13 cellular contexts compared by ENCODE assay signal in the genomic region with DNA sequence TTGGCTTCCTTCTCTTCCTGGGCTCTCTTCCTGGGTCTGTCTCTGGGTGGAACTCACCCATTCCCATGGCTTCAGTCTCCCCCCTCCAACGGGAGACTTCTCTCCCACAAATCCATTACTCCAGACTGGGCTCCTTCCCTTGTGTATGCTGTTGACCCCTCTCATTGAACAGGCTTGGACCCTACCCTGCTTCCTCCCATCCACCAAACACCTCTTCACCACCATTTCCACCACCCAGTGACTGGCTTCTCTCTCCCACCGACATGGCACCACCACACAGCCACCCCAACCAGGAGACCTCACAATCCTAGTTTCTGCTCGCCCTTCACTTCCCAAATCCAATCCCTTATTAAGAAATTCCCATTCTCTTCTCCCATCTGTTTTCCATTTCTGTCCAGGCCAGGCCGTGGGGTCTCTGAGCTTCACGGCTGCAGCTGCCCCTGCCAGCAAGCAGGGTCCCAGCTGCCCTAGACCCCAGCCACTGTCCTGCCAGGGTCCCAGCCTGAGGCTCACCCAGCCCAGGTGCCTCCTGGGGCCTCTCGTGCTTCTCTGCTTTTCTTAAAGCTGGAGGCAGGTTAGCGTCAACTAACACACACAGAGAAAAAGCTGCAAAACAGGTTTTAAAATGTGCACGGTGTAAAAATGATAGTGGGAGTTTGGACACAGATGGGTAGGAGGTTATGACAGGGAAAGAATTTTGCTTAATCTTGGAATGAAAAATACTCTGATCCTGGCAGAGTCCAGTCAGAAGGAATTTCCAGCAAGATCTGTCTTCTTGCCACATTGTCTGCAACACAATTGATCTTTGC.
A peak's percentile ranks its signal among the peaks of the same experiment; 100 is the strongest.
DNase-seq lines count a peak whose midpoint lies in the region; ATAC-seq and TF ChIP-seq lines count a peak whose summit lies in the region.
"Had no signal": no experiment of that assay in that cellular context is flagged by ENCODE, and none has a peak within 500 bp of the region (broad histone marks: within the 10 kb centered on the region; RNA-seq: fewer than 3 reads in every experiment).

No MANE protein-coding gene starts in this region.

- no peaks in the 10 kb centered on the region for H3K36me3 Mint-ChIP-seq in brain

- H3K9me3 ChIP-seq in aorta (ENCODE audit: control insufficient read depth, low read length) (no peaks in the 10 kb centered on the region), SJCRH30 (replicated peaks) (no peaks in the 10 kb centered on the region)
- H3K9me3 ChIP-seq: left lung, neutrophil had no signal

- H3K4me3 ChIP-seq in aorta (ENCODE audit: low read length in 2 of 2) (no peak overlapping the region), SJCRH30 (no peak overlapping the region)
- H3K4me3 ChIP-seq: GM12878, left lung had no signal

- H3K27ac Mint-ChIP-seq in brain, result peak overlapping the region in 4 of 5 experiments; percentile 49 to 86 (median 68)

- 86 to 87% methylated on average over 8 of the region's 8 CpGs for WGBS in aorta, 2 donors

- no peaks in the 10 kb centered on the region for H3K4me1 ChIP-seq in aorta (ENCODE audit: control insufficient read depth in 1 of 2, insufficient read depth in 2 of 2, low read length in 2 of 2)
- peaks cover 43% of the 10 kb centered on the region for H3K4me1 ChIP-seq in SJCRH30

- H3K27ac ChIP-seq in aorta (ENCODE audit: low read depth in 1 of 2, low read length in 2 of 2), result no peak overlapping the region
- no peak overlapping the region for H3K27ac ChIP-seq in SJCRH30
- H3K27ac ChIP-seq: neutrophil had no signal

- no peak for ATAC-seq in Right ventricle myocardium inferior
- no peak for ATAC-seq in aorta (ENCODE audit: low FRiP score)
- ATAC-seq in GM21423 (IDR thresholded peaks at IDR 0.05; ENCODE audit: unreplicated experiment), result no peak
- ATAC-seq: GM12878 had no signal

- DNase-seq in cardiac septum (ENCODE audit: low spot score) (peak; percentile 49), Right ventricle myocardium inferior (ENCODE audit: missing footprints) (no peak), mucosa of gallbladder (ENCODE audit: low spot score) (peak; percentile 3), aorta (peak; percentile 30 to 41), SJCRH30 (no peak)
- no peak for DNase-seq in activated T-cell treated with anti-CD3 and anti-CD28 coated beads, Interleukin-2, amount 50 U/mL, for 48 hours
- DNase-seq: effector CD4-positive, alpha-beta T cell; left lung; NCI-H1048 had no signal

- H3K36me3 ChIP-seq in aorta (ENCODE audit: control insufficient read depth in 1 of 2, insufficient read depth in 2 of 2, low read length in 1 of 2), result no peaks in the 10 kb centered on the region
- H3K36me3 ChIP-seq in SJCRH30, result no peaks in the 10 kb centered on the region
- H3K36me3 ChIP-seq: left lung, neutrophil had no signal

- H3K27me3 Mint-ChIP-seq in brain, result peaks cover 7% of the 10 kb centered on the region

- H3K9me3 Mint-ChIP-seq in brain, result peaks cover 0 to 9% (median 3%) of the 10 kb centered on the region in 5 experiments

- intact Hi-C loops in cardiac septum (cut with DNase I) (no loop called here), Right ventricle myocardium inferior (cut with DNase I) (no loop called here), aorta (cut with DNase I) (no loop called here)

- H3K27me3 ChIP-seq in aorta (ENCODE audit: control insufficient read depth in 1 of 2, insufficient read depth in 2 of 2, low read length in 1 of 2), result no peaks in the 10 kb centered on the region
- H3K27me3 ChIP-seq in SJCRH30, result no peaks in the 10 kb centered on the region
- H3K27me3 ChIP-seq: left lung, neutrophil had no signal

- no peak overlapping the region for H3K4me3 Mint-ChIP-seq in brain

- no peak for TF ChIP-seq CTCF in brain (conservative IDR thresholded peaks at IDR 0.05)

- H3K4me1 Mint-ChIP-seq in brain, result peaks cover 61% of the 10 kb centered on the region

Comparison
In these comparisons a context has a peak if more than half of its experiments do, and no peak if none do; other contexts are left out.
1. DNase-seq: peak in cardiac septum (single experiment), mucosa of gallbladder (single experiment) and aorta (2 of 2); none in Right ventricle myocardium inferior (single experiment), activated T-cell treated with anti-CD3 and anti-CD28 coated beads, Interleukin-2, amount 50 U/mL, for 48 hours (0 of 2) and SJCRH30 (0 of 2).